In the genomic region with DNA sequence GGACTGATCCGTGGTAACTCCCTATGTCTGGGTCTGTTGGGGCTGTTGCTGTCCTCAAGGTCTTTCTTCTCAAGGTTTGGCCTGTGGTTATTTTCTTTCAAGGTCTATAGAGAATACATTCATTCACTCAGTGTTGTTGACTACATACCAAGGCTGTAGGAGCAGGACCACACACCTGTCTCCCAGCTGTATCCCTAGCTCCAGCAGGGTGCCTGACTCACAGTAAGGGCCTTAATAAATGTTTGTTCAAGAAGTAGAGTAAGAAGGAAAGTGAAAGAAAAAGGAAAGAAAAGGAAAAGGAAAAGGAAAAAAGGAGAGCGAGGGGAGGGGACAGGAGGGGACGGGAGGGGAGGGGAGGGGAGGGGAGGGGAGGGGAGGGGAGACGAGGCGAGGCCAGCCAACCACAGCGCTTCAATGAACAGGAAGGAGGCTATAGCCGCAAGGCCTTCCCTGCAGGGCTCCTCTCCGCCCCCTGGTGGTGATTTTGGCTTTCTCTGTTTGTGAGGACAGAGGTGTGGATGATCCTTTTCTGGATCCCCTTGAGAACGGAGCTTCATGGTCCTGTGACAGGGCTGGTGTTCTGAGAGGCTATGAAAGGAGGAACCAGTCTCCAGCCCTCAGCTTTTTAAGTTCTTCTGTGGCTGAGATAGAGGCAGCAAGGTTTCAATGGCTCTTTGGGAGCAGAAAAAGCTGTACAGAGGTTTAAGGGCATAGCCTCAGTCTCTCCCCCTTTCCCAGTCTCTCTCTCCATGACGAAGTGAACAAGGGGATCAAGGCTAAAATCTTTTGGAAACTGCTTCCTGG, we compare ENCODE assay signal across 8 cellular contexts. TPM values are rescaled to one million over a fixed set of nuclear protein-coding genes. Genes with fewer than 3 reads are reported as not detected.
DNase-seq lines count a peak whose midpoint lies in the region; ATAC-seq and TF ChIP-seq lines count a peak whose summit lies in the region.

No MANE protein-coding gene starts in this region.

- H3K27ac ChIP-seq in left ventricle myocardium inferior (replicated peaks) = no peak overlapping the region

- H3K4me1 ChIP-seq in left ventricle myocardium inferior = no peaks in the 10 kb centered on the region

- H3K4me3 ChIP-seq in left ventricle myocardium inferior = no peak overlapping the region

- ATAC-seq in GM18498 (IDR thresholded peaks at IDR 0.05; ENCODE audit: unreplicated experiment) (no peak), HG03139 (IDR thresholded peaks at IDR 0.05; ENCODE audit: unreplicated experiment) (no peak)

- TF ChIP-seq CTCF in left ventricle myocardium inferior (IDR thresholded peaks at IDR 0.05; ENCODE audit: borderline replicate concordance) = peak; percentile 53

- peak; percentile 18 for DNase-seq in NK-92 treated with Interleukin-12 subunit alpha and Interleukin-12 subunit beta, amount 100 ng/mL, for 24 hours (lab: John Stamatoyannopoulos, UW)
- DNase-seq in NK-92 (lab: John Stamatoyannopoulos, UW; ENCODE audit: unreplicated experiment) (no peak), NOMO-1 treated with dmso at 0.1 percent for 144 hours (lab: John Stamatoyannopoulos, UW; ENCODE audit: unreplicated experiment) (peak; percentile 12), activated T-cell treated with anti-CD3 and anti-CD28 coated beads for 4 hours (peak; percentile 46), left ventricle myocardium inferior (peak; percentile 30)
- peak; percentile 24 to 35 for DNase-seq in stimulated activated CD8-positive, alpha-beta memory T cell treated with anti-CD3 and anti-CD28 coated beads, Interleukin-2, amount 100 ng/mL, for 1 hour (ENCODE audit: low read depth in 2 of 2)

- intact Hi-C loops in left ventricle myocardium inferior (cut with micrococcal nuclease) = no loop called here

- H3K9me3 ChIP-seq in left ventricle myocardium inferior (replicated peaks) = peaks cover 31% of the 10 kb centered on the region

- H3K27me3 ChIP-seq in left ventricle myocardium inferior (ENCODE audit: low read depth) = peaks cover 1% of the 10 kb centered on the region

- no peaks in the 10 kb centered on the region for H3K36me3 ChIP-seq in left ventricle myocardium inferior

RNA-seq across cellular contexts. Expression of gene LCE5A, which starts 30.6 kb away (rescaled TPM):
- total RNA-seq in left ventricle myocardium inferior = not detected

RNA-seq across cellular contexts. Expression of gene CRCT1, which starts 34.3 kb away (rescaled TPM):
- total RNA-seq in left ventricle myocardium inferior = not detected
